8 cellular contexts compared by ENCODE assay signal in the genomic region with DNA sequence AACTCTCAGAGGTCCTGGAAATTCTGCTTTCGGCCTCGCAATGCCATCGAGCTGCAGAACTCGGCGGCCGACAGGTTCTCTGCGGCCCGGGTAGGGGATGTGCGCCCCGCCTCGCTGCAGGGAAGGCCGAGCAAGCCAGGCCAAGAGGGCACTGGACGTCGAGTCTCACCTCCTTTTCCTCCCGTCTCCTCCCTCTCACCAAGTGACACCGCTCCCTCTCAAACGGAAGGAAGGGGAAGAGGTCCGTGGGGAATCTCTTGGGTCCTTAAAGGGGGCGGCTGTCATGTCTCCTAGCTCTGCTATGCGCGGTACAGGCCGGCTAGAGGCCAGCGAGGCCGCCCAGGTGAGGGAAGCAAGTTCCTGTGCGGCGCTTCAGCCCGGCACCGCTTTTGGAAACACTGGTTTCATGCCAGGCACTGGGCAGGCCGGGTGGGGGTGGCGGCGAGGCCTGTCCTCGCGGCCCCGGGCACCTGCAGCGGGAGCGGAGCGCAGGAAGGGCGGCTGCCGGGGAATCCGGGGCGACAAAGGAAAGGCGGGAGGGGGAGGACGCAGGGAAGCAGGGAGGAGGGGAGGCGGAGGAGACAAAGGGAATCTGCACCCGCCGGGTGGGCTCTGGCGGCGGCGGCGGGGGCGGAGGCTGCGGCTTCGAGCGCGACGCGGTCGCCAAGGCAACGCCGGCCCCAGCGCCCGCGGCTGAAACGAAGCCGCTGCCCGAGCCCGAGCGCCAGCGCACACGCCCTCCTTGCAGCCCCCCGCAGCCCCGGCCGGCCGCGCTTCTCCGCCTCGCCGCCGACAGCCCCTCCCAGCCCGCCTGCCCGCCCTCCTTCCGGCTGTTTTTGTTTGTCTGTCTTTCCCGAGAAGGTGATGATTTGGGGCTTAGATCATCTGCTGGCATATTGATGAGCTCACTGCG. TPM values are rescaled to one million over a fixed set of nuclear protein-coding genes. Genes with fewer than 3 reads are reported as not detected.
DNase-seq lines count a peak whose midpoint lies in the region; ATAC-seq, FAIRE-seq and TF ChIP-seq lines count a peak whose summit lies in the region.

No MANE protein-coding gene starts in this region.

- H3K27ac ChIP-seq in epithelial cell of prostate (peak overlapping the region; percentile 82), tibial artery (peak overlapping the region; percentile 16 to 43)

- peak; percentile 67 to 70 for ATAC-seq in natural killer cell treated with Interleukin-12 subunit alpha and Interleukin-12 subunit beta and Interleukin-15 and Interleukin-18, amount 100 ng/mL, for 72 hours
- ATAC-seq in GM21360 (IDR thresholded peaks at IDR 0.05; ENCODE audit: unreplicated experiment): no peak

- peak overlapping the region; percentile 87 to 92 for H3K27ac Mint-ChIP-seq in natural killer cell treated with Interleukin-12 subunit alpha and Interleukin-12 subunit beta and Interleukin-15 and Interleukin-18, amount 100 ng/mL, for 72 hours

- no peaks in the 10 kb centered on the region for H3K27me3 Mint-ChIP-seq in natural killer cell treated with Interleukin-12 subunit alpha and Interleukin-12 subunit beta and Interleukin-15 and Interleukin-18, amount 100 ng/mL, for 72 hours

- intact Hi-C loops in tibial artery (cut with DNase I; ENCODE audit: low total_unique reads): no loop called here

- peak overlapping the region; percentile 91 for H3K4me3 Mint-ChIP-seq in natural killer cell treated with Interleukin-12 subunit alpha and Interleukin-12 subunit beta and Interleukin-15 and Interleukin-18, amount 100 ng/mL, for 72 hours

- H3K4me1 Mint-ChIP-seq in natural killer cell treated with Interleukin-12 subunit alpha and Interleukin-12 subunit beta and Interleukin-15 and Interleukin-18, amount 100 ng/mL, for 72 hours (ENCODE audit: low read depth in 2 of 2): peaks cover 55 to 61% of the 10 kb centered on the region in 2 donors

- no peaks in the 10 kb centered on the region for H3K27me3 ChIP-seq in tibial artery

- in situ Hi-C loops in GM18951 (cut with MboI; ENCODE audit: low sequenced_read_pairs, unreplicated experiment): no loop called here

- no peak for FAIRE-seq in RCC 7860 (lab: Jason Lieb, UNC)

- H3K9me3 ChIP-seq in tibial artery: no peaks in the 10 kb centered on the region

- no peak for TF ChIP-seq CTCF in tibial artery (IDR thresholded peaks at IDR 0.05)

- peak overlapping the region; percentile 38 to 59 for H3K4me3 ChIP-seq in tibial artery

- H3K36me3 ChIP-seq in tibial artery: no peaks in the 10 kb centered on the region

- H3K9me3 Mint-ChIP-seq in natural killer cell treated with Interleukin-12 subunit alpha and Interleukin-12 subunit beta and Interleukin-15 and Interleukin-18, amount 100 ng/mL, for 72 hours: no peaks in the 10 kb centered on the region

- TF ChIP-seq POLR2A in GM18951 (IDR thresholded peaks at IDR 0.05; ENCODE audit: extremely low read depth, insufficient read depth, insufficient read length): peak; percentile 19

- H3K36me3 Mint-ChIP-seq in natural killer cell treated with Interleukin-12 subunit alpha and Interleukin-12 subunit beta and Interleukin-15 and Interleukin-18, amount 100 ng/mL, for 72 hours: no peaks in the 10 kb centered on the region

- DNase-seq in NCI-H345 treated with DMSO at 0.1 percent for 48 hours (lab: John Stamatoyannopoulos, UW; ENCODE audit: unreplicated experiment) (peak; percentile 64), activated T-cell treated with anti-CD3 and anti-CD28 coated beads for 24 hours (ENCODE audit: low read depth) (peak; percentile 57), epithelial cell of prostate (ENCODE audit: low read depth, low spot score) (no peak), tibial artery (peak in 1 of 2 donors; percentile 65), RCC 7860 (ENCODE audit: low spot score) (no peak)
- DNase-seq in natural killer cell treated with Interleukin-12 subunit alpha and Interleukin-12 subunit beta and Interleukin-15 and Interleukin-18, amount 100 ng/mL, for 72 hours (ENCODE audit: low spot score): peak; percentile 79

- peaks cover 0 to 28% (median 13%) of the 10 kb centered on the region in 4 donors for H3K4me1 ChIP-seq in tibial artery

RNA-seq across cellular contexts. Expression of gene CDK5R1, which starts 32.3 kb away (rescaled TPM):
- total RNA-seq in natural killer cell treated with Interleukin-12 subunit alpha and Interleukin-12 subunit beta and Interleukin-15 and Interleukin-18, amount 100 ng/mL, for 72 hours: 1 to 10 TPM; 3.7 to 5.9 TPM

Comparison
In these comparisons a context has a peak if more than half of its experiments do, and no peak if none do; other contexts are left out.
1. DNase-seq: peak in NCI-H345 treated with DMSO at 0.1 percent for 48 hours (single experiment), activated T-cell treated with anti-CD3 and anti-CD28 coated beads for 24 hours (single experiment) and natural killer cell treated with Interleukin-12 subunit alpha and Interleukin-12 subunit beta and Interleukin-15 and Interleukin-18, amount 100 ng/mL, for 72 hours (single experiment); none in epithelial cell of prostate (single experiment) and RCC 7860 (single experiment).